3 cellular contexts compared by ENCODE assay signal in genomic region chr4:117138732-117139131, GRCh38. TPM values are rescaled to one million over a fixed set of nuclear protein-coding genes. Genes with fewer than 3 reads are reported as not detected.
"Had no signal": no experiment of that assay in that cellular context is flagged by ENCODE, and none has a peak within 500 bp of the region (broad histone marks: within the 10 kb centered on the region; RNA-seq: fewer than 3 reads in every experiment).

No MANE protein-coding gene starts in this region.

RNA-seq across cellular contexts. Expression of gene TRAM1L1, which starts 53.4 kb away (rescaled TPM):
- total RNA-seq: HT-29, HT1080 had no signal
- polyA plus RNA-seq: IgD-negative memory B cell had no signal
